ENCODE assay signal across 1 cellular context in the genomic region with DNA sequence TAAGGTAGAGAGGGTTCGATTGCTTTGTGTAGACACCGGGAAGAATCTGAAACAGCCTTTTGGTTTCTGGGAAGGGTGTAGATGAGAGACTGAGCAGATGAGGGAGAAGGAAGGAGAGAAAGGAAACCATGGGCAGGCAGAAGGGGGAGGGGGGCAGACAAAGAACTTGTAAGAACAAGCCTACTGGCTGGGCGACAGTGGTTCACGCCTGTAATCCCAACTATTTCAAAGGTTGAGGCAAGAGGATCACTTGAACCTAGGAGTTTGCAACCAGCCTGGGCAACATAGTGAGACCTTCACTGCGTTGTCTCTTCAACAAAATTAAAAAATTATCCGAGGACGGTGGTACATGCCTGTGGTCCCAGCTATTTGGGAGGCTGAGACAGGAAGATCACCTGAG.
TF ChIP-seq lines count a peak whose summit lies in the region.

No MANE protein-coding gene starts in this region.

TF ChIP-seq in GM23338, 12 proteins besides CTCF, POLR2A, EP300 and RAD21 (continued from another document):
- TF ChIP-seq, protein P1, sequence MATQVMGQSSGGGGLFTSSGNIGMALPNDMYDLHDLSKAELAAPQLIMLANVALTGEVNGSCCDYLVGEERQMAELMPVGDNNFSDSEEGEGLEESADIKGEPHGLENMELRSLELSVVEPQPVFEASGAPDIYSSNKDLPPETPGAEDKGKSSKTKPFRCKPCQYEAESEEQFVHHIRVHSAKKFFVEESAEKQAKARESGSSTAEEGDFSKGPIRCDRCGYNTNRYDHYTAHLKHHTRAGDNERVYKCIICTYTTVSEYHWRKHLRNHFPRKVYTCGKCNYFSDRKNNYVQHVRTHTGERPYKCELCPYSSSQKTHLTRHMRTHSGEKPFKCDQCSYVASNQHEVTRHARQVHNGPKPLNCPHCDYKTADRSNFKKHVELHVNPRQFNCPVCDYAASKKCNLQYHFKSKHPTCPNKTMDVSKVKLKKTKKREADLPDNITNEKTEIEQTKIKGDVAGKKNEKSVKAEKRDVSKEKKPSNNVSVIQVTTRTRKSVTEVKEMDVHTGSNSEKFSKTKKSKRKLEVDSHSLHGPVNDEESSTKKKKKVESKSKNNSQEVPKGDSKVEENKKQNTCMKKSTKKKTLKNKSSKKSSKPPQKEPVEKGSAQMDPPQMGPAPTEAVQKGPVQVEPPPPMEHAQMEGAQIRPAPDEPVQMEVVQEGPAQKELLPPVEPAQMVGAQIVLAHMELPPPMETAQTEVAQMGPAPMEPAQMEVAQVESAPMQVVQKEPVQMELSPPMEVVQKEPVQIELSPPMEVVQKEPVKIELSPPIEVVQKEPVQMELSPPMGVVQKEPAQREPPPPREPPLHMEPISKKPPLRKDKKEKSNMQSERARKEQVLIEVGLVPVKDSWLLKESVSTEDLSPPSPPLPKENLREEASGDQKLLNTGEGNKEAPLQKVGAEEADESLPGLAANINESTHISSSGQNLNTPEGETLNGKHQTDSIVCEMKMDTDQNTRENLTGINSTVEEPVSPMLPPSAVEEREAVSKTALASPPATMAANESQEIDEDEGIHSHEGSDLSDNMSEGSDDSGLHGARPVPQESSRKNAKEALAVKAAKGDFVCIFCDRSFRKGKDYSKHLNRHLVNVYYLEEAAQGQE (IDR thresholded peaks at IDR 0.05; ENCODE audit: unreplicated experiment): no peak
- TF ChIP-seq, protein P2, sequence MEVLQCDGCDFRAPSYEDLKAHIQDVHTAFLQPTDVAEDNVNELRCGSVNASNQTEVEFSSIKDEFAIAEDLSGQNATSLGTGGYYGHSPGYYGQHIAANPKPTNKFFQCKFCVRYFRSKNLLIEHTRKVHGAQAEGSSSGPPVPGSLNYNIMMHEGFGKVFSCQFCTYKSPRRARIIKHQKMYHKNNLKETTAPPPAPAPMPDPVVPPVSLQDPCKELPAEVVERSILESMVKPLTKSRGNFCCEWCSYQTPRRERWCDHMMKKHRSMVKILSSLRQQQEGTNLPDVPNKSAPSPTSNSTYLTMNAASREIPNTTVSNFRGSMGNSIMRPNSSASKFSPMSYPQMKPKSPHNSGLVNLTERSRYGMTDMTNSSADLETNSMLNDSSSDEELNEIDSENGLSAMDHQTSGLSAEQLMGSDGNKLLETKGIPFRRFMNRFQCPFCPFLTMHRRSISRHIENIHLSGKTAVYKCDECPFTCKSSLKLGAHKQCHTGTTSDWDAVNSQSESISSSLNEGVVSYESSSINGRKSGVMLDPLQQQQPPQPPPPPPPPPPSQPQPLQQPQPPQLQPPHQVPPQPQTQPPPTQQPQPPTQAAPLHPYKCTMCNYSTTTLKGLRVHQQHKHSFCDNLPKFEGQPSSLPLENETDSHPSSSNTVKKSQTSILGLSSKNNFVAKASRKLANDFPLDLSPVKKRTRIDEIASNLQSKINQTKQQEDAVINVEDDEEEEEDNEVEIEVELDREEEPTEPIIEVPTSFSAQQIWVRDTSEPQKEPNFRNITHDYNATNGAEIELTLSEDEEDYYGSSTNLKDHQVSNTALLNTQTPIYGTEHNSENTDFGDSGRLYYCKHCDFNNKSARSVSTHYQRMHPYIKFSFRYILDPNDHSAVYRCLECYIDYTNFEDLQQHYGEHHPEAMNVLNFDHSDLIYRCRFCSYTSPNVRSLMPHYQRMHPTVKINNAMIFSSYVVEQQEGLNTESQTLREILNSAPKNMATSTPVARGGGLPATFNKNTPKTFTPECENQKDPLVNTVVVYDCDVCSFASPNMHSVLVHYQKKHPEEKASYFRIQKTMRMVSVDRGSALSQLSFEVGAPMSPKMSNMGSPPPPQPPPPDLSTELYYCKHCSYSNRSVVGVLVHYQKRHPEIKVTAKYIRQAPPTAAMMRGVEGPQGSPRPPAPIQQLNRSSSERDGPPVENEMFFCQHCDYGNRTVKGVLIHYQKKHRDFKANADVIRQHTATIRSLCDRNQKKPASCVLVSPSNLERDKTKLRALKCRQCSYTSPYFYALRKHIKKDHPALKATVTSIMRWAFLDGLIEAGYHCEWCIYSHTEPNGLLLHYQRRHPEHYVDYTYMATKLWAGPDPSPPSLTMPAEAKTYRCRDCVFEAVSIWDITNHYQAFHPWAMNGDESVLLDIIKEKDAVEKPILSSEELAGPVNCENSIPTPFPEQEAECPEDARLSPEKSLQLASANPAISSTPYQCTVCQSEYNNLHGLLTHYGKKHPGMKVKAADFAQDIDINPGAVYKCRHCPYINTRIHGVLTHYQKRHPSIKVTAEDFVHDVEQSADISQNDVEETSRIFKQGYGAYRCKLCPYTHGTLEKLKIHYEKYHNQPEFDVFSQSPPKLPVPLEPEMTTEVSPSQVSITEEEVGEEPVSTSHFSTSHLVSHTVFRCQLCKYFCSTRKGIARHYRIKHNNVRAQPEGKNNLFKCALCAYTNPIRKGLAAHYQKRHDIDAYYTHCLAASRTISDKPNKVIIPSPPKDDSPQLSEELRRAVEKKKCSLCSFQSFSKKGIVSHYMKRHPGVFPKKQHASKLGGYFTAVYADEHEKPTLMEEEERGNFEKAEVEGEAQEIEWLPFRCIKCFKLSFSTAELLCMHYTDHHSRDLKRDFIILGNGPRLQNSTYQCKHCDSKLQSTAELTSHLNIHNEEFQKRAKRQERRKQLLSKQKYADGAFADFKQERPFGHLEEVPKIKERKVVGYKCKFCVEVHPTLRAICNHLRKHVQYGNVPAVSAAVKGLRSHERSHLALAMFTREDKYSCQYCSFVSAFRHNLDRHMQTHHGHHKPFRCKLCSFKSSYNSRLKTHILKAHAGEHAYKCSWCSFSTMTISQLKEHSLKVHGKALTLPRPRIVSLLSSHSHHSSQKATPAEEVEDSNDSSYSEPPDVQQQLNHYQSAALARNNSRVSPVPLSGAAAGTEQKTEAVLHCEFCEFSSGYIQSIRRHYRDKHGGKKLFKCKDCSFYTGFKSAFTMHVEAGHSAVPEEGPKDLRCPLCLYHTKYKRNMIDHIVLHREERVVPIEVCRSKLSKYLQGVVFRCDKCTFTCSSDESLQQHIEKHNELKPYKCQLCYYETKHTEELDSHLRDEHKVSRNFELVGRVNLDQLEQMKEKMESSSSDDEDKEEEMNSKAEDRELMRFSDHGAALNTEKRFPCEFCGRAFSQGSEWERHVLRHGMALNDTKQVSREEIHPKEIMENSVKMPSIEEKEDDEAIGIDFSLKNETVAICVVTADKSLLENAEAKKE (CRISPR knock-in tag; IDR thresholded peaks at IDR 0.05): no peak
- TF ChIP-seq NANOG (IDR thresholded peaks at IDR 0.05; ENCODE audit: borderline replicate concordance) (no peak), ZNF114 (CRISPR knock-in tag; IDR thresholded peaks at IDR 0.05) (no peak), EZH2 (IDR thresholded peaks at IDR 0.05; ENCODE audit: low read depth, unreplicated experiment) (no peak), ETS1 (IDR thresholded peaks at IDR 0.05) (no peak), EZH2phosphoT487 (IDR thresholded peaks at IDR 0.05; ENCODE audit: unreplicated experiment) (no peak)
TF ChIP-seq in GM23338: peak in this region for 0.
